ENCODE assay signal across 11 cellular contexts in the genomic region with DNA sequence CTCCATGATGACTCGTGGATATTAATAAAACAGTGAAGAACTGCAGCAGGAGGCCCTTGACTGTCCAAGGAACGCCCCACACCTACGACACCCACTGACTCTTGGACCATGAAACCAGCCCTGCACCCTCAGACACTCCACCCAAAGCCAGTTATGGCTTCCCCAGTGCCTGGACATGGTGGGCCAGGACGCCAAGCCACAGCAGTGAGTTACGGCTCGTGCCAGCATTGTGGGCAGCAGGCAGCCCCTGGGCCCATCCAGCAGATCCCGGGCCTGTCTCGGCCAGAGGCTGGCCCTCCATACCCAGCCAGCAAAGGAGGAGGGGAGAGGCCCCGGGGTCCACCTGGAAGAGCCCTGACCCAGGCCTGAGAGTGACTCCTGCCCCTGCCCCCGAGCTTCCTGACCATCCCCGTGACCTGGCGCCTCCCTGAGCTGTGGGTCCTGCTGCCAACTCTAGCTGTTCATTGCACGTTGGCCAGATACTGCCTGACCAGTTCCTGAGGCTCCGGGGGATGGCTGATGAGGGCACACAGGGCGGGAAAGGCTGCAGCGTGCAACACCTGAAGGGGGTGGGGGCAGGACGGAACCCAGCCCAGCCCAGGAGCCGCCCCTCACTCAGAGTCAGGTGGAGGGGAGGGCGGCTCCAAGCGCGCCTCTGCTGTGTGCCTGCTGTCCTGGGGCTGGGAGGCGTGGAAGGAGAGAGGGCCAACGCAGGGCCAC. TPM values are rescaled to one million over a fixed set of nuclear protein-coding genes. Genes with fewer than 3 reads are reported as not detected.
DNase-seq lines count a peak whose midpoint lies in the region; ATAC-seq and TF ChIP-seq lines count a peak whose summit lies in the region.
"Had no signal": no experiment of that assay in that cellular context is flagged by ENCODE, and none has a peak within 500 bp of the region (broad histone marks: within the 10 kb centered on the region; RNA-seq: fewer than 3 reads in every experiment).

No MANE protein-coding gene starts in this region.

- no TSS peak for BruUV-seq in IMR-90 (replicated peaks; lab: Mats Ljungman, UMichigan)

- peak overlapping the region; percentile 65 for H2AK5ac ChIP-seq in IMR-90 (ENCODE audit: low read depth, low read length)

- in situ Hi-C loops in IMR-90 (cut with MboI; ENCODE audit: low sequenced_read_pairs) = no loop called here

- H4K91ac ChIP-seq in IMR-90 (ENCODE audit: insufficient read depth, low read depth, low read length) = peak overlapping the region; percentile 78; the same call in 1 of the 2 replicates

- peak overlapping the region; percentile 72; the same call in 1 of the 2 replicates for H4K5ac ChIP-seq in IMR-90 (ENCODE audit: low read depth, low read length)

- intact Hi-C loops in IMR-90 (cut with micrococcal nuclease) (no loop called here), right lobe of liver (cut with DNase I) (no loop called here)

- H3K27me3 ChIP-seq in IMR-90 (ENCODE audit: control insufficient read depth, insufficient read depth, low read length) = peaks cover 5% of the 10 kb centered on the region; the same call in 1 of the 2 replicates
- no peaks in the 10 kb centered on the region for H3K27me3 ChIP-seq in duodenal mucosa (ENCODE audit: control insufficient read depth in 1 of 2, insufficient read depth in 2 of 2, low read length in 2 of 2)
- H3K27me3 ChIP-seq in right lobe of liver = no peaks in the 10 kb centered on the region
- no peaks in the 10 kb centered on the region for H3K27me3 ChIP-seq in suprapubic skin

- H3K4me1 ChIP-seq in IMR-90 (ENCODE audit: control insufficient read depth, insufficient read depth, low read length) (peaks cover 12% of the 10 kb centered on the region), duodenal mucosa (ENCODE audit: control insufficient read depth in 1 of 2, insufficient read depth in 2 of 2, low read length in 2 of 2) (peaks cover 42 to 46% of the 10 kb centered on the region in 2 donors), right lobe of liver (peaks cover 0 to 17% (median 4%) of the 10 kb centered on the region in 4 donors), suprapubic skin (peaks cover 48% of the 10 kb centered on the region)

- H3K36me3 ChIP-seq in IMR-90 (ENCODE audit: control insufficient read depth, insufficient read depth, low read length) (no peaks in the 10 kb centered on the region), duodenal mucosa (ENCODE audit: control insufficient read depth in 1 of 2, insufficient read depth in 2 of 2, low read length in 2 of 2) (no peaks in the 10 kb centered on the region), right lobe of liver (no peaks in the 10 kb centered on the region), suprapubic skin (no peaks in the 10 kb centered on the region)

- H3K9me1 ChIP-seq in IMR-90 (ENCODE audit: insufficient read depth, low read length) = peaks cover 9% of the 10 kb centered on the region

- H3K9me3 ChIP-seq in IMR-90 (ENCODE audit: control insufficient read depth, insufficient read depth, low read length) = no peaks in the 10 kb centered on the region
- H3K9me3 ChIP-seq in duodenal mucosa (ENCODE audit: control insufficient read depth in 1 of 2, low read length in 2 of 2) = no peaks in the 10 kb centered on the region
- no peaks in the 10 kb centered on the region for H3K9me3 ChIP-seq in right lobe of liver
- H3K9me3 ChIP-seq in suprapubic skin = no peaks in the 10 kb centered on the region

- H2AFZ ChIP-seq in IMR-90 (replicated peaks; ENCODE audit: low read length, poor library complexity) = peak overlapping the region; percentile 71

- TF ChIP-seq POLR2A in IMR-90 (IDR thresholded peaks at IDR 0.05; ENCODE audit: low read depth, low read length) (no peak), right lobe of liver (IDR thresholded peaks at IDR 0.05) (peak; percentile 19), suprapubic skin (IDR thresholded peaks at IDR 0.05) (no peak)

- H3K23ac ChIP-seq in IMR-90 (ENCODE audit: low read depth, low read length) = peak overlapping the region; percentile 37; the same call in 1 of the 2 replicates

- peak overlapping the region; percentile 71 for H2BK20ac ChIP-seq in IMR-90 (ENCODE audit: low read depth, low read length)

- no peak overlapping the region for H3K4me3 ChIP-seq in IMR-90 (ENCODE audit: insufficient read depth, low read depth, low read length)
- peak overlapping the region; percentile 58 to 64 for H3K4me3 ChIP-seq in duodenal mucosa (ENCODE audit: low read depth in 1 of 2, low read length in 2 of 2)
- peak overlapping the region; percentile 24 to 43 (median 38) for H3K4me3 ChIP-seq in right lobe of liver
- peak overlapping the region; percentile 56 for H3K4me3 ChIP-seq in suprapubic skin

- H3K56ac ChIP-seq in IMR-90 (ENCODE audit: extremely low read depth, insufficient read depth, low read length) = no peak overlapping the region

- peak overlapping the region; percentile 89 for H2BK5ac ChIP-seq in IMR-90 (ENCODE audit: low read depth, low read length, poor library complexity, severe bottlenecking)

- peaks cover 0 to 4% of the 10 kb centered on the region in 2 experiments; a peak in 1 of 4 replicates for H3K79me1 ChIP-seq in IMR-90 (ENCODE audit: low read depth in 1 of 2, low read length in 2 of 2)

- peak overlapping the region in 1 of 2 experiments; percentile 77; a peak in 2 of 4 replicates for H4K8ac ChIP-seq in IMR-90 (ENCODE audit: low read depth in 2 of 2, low read length in 2 of 2)

- POLR2A ChIA-PET in IMR-90 (lab: Charles Lee; ENCODE audit: unreplicated experiment) = interaction anchor here (1.1 kb wide), 1 partner anchor 12 kb away, joined by 11 read pairs; no protein-coding TSS in a partner anchor

- no peak for DNase-seq in IMR-90
- DNase-seq in right lobe of liver = peak; percentile 60 to 79 (median 64)
- peak; percentile 69 to 77 for DNase-seq in suprapubic skin (ENCODE audit: low spot score in 2 of 2)
- no peak for DNase-seq in retina
- no peak for DNase-seq in NCI-H446 treated with DMSO at 0.1 percent for 48 hours (lab: John Stamatoyannopoulos, UW)
- DNase-seq in activated CD4-positive, CD25-positive, alpha-beta regulatory T cell (lab: John Stamatoyannopoulos, UW) = no peak
- no peak for DNase-seq in stimulated activated CD4-positive, alpha-beta T cell treated with anti-CD3 and anti-CD28 coated beads, Interleukin-2, amount 100 ng/mL, for 24 hours
- DNase-seq: activated T-cell treated with anti-CD3 and anti-CD28 coated beads, Interleukin-2, amount 50 U/mL, for 4 hours had no signal

- no peaks in the 10 kb centered on the region for H4K20me1 ChIP-seq in IMR-90 (ENCODE audit: insufficient read depth, low read length)

- TF ChIP-seq CTCF in IMR-90 (conservative IDR thresholded peaks at IDR 0.05; ENCODE audit: low read depth, low read length) = no peak
- no peak for TF ChIP-seq CTCF in right lobe of liver (IDR thresholded peaks at IDR 0.05)
- TF ChIP-seq CTCF in suprapubic skin (IDR thresholded peaks at IDR 0.05) = no peak

- H3K27ac ChIP-seq in IMR-90 (ENCODE audit: insufficient read depth, low read length) (no peak overlapping the region; the same call in 1 of the 2 replicates), duodenal mucosa (ENCODE audit: low read depth, low read length) (peak overlapping the region; percentile 42), right lobe of liver (peak overlapping the region; percentile 36 to 69 (median 56)), suprapubic skin (peak overlapping the region; percentile 82)

- peak overlapping the region; percentile 49 for H3K4ac ChIP-seq in IMR-90 (ENCODE audit: low read depth, low read length)

- dilution Hi-C loops in IMR-90 (cut with HindIII; ENCODE audit: low sequenced_read_pairs, unreplicated experiment) = no loop called here

- CTCF ChIA-PET in IMR-90 (lab: Yijun Ruan, JAX) = no interaction called here

- 91% methylated on average over 7 of the region's 23 CpGs; no CpG with 5 or more reads in 1 of the 2 experiments for WGBS in IMR-90 (ENCODE audit: extremely low coverage in 2 of 2, insufficient read length in 1 of 2), 2 experiments
- WGBS in right lobe of liver (ENCODE audit: insufficient coverage, low coverage, low lambda C conversion rate, missing lambda C conversion rate) = 50% methylated on average over 1 of the region's 23 CpGs
- WGBS in suprapubic skin = 52% methylated on average over 15 of the region's 23 CpGs

- peak overlapping the region; percentile 94 for H3K14ac ChIP-seq in IMR-90 (replicated peaks; ENCODE audit: low read depth, low read length)

- no peak overlapping the region for H2BK15ac ChIP-seq in IMR-90 (ENCODE audit: low read depth, low read length)

- no peak overlapping the region for H3K4me2 ChIP-seq in IMR-90 (ENCODE audit: low read depth, low read length)

- H2AK9ac ChIP-seq in IMR-90 (replicated peaks; ENCODE audit: low read depth, low read length, poor library complexity) = peak overlapping the region; percentile 97

- no peak for TF ChIP-seq RAD21 in IMR-90 (IDR thresholded peaks at IDR 0.05; ENCODE audit: low read length)

- no peak for ATAC-seq in IMR-90 (ENCODE audit: low read depth)
- ATAC-seq in right lobe of liver = peak; percentile 2 to 51 (median 6)

- H2BK120ac ChIP-seq in IMR-90 (ENCODE audit: low read depth, low read length) = peak overlapping the region; percentile 60; the same call in 1 of the 2 replicates

- H3K18ac ChIP-seq in IMR-90 (ENCODE audit: low read depth, low read length) = 0 out of 2 replicates have a peak overlapping the region, but pooled peaks have one; percentile 63

- no peak for TF ChIP-seq EP300 in suprapubic skin (IDR thresholded peaks at IDR 0.05)

- H3K9ac ChIP-seq in IMR-90 (ENCODE audit: low read depth, low read length) (no peak overlapping the region), duodenal mucosa (ENCODE audit: low read depth in 1 of 2, low read length in 2 of 2) (peak overlapping the region; percentile 58 to 60)

RNA-seq across cellular contexts. Expression of gene SLC49A3, which starts 0.8 kb away (rescaled TPM):
- total RNA-seq in IMR-90 (2012; rRNA removed) (under 0.01 TPM in 2 replicates), right lobe of liver (1 to 10 TPM; 2.9 to 9.0 (median 5.2) TPM), suprapubic skin (10 to 100 TPM in 3 of 4 donors, 1 to 10 TPM in 1; 8.9 to 21.1 (median 17.4) TPM)
- polyA plus RNA-seq in IMR-90 (2012; rRNA removed) = 0.32 and 0.36 TPM in 2 replicates
- polyA plus RNA-seq in IMR-90 (2012; cell fraction: cytosol; rRNA removed) = 0.09 and 0.27 TPM in 2 replicates
- 0.54 and 1.4 TPM in 2 replicates for polyA plus RNA-seq in IMR-90 (2012; cell fraction: nucleus; rRNA removed; ENCODE audit: low replicate concordance)
- total RNA-seq: M059J, SK-MEL-5 had no signal

RNA-seq across cellular contexts. Expression of gene MYL5, which starts 13.8 kb away (rescaled TPM):
- total RNA-seq in IMR-90 (2012; rRNA removed) (5.0 and 9.1 TPM in 2 replicates), right lobe of liver (1 to 10 TPM; 6.9 to 9.2 (median 8.4) TPM), suprapubic skin (10 to 100 TPM in 2 of 4 donors, 1 to 10 TPM in 2; 5.3 to 20.4 (median 10.5) TPM)
- 16.0 and 17.8 TPM in 2 replicates for polyA plus RNA-seq in IMR-90 (2012; rRNA removed)
- 10.5 and 14.2 TPM in 2 replicates for polyA plus RNA-seq in IMR-90 (2012; cell fraction: cytosol; rRNA removed)
- 68.7 and 78.0 TPM in 2 replicates for polyA plus RNA-seq in IMR-90 (2012; cell fraction: nucleus; rRNA removed; ENCODE audit: low replicate concordance)

RNA-seq across cellular contexts. Expression of gene ATP5ME, which starts 14.1 kb away (rescaled TPM):
- 39.3 and 62.2 TPM in 2 replicates for total RNA-seq in IMR-90 (2012; rRNA removed)
- polyA plus RNA-seq in IMR-90 (2012; rRNA removed) = 603 and 663 TPM in 2 replicates
- 498 and 689 TPM in 2 replicates for polyA plus RNA-seq in IMR-90 (2012; cell fraction: cytosol; rRNA removed)
- polyA plus RNA-seq in IMR-90 (2012; cell fraction: nucleus; rRNA removed; ENCODE audit: low replicate concordance) = 88.5 and 91.8 TPM in 2 replicates
- 100 to 1,000 TPM in 4 of 6 experiments, 10 to 100 TPM in 2; 78.2 to 225 (median 162) TPM for total RNA-seq in right lobe of liver
- total RNA-seq in suprapubic skin = 100 to 1,000 TPM in 2 of 4 donors, 10 to 100 TPM in 2; 60.2 to 167 (median 102) TPM

RNA-seq across cellular contexts. Expression of gene PCGF3, which starts 17.5 kb away (rescaled TPM):
- total RNA-seq in IMR-90 (2012; rRNA removed) (40.0 and 45.0 TPM in 2 replicates), right lobe of liver (10 to 100 TPM; 13.0 to 23.5 (median 14.7) TPM), suprapubic skin (100 to 1,000 TPM in 1 of 4 donors, 10 to 100 TPM in 3; 59.7 to 152 (median 71.2) TPM)
- polyA plus RNA-seq in IMR-90 (2012; rRNA removed) = 55.3 and 59.4 TPM in 2 replicates
- polyA plus RNA-seq in IMR-90 (2012; cell fraction: cytosol; rRNA removed) = 33.1 and 59.8 TPM in 2 replicates
- 190 and 236 TPM in 2 replicates for polyA plus RNA-seq in IMR-90 (2012; cell fraction: nucleus; rRNA removed; ENCODE audit: low replicate concordance)

Comparison
In these comparisons a context has a peak if more than half of its experiments do, and no peak if none do; other contexts are left out.
1. DNase-seq: peak in right lobe of liver (3 of 3) and suprapubic skin (2 of 2); none in IMR-90 (single experiment), retina (single experiment), NCI-H446 treated with DMSO at 0.1 percent for 48 hours (single experiment), activated CD4-positive, CD25-positive, alpha-beta regulatory T cell (0 of 4) and stimulated activated CD4-positive, alpha-beta T cell treated with anti-CD3 and anti-CD28 coated beads, Interleukin-2, amount 100 ng/mL, for 24 hours (0 of 2).